In the genomic region with DNA sequence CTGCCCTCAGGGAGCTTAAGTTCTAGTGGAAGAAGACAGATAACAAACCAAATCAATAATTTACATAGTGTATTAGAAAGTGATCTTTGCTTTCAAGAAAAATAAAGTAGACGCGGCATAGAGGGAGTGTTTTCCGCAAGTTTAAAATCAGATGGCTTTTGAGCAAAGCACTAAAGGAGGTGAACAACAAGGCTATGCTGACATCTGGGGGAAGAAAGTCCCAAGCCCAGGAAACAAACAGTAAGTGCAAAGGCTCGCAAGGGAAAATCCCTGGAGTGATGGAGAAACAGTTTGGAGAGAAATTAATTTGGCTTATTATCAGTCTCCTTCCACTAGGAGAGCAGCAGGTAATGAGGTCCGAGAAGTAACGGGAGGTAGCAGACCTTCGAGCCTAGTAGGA, we compare ENCODE assay signal across 14 cellular contexts. TPM values are rescaled to one million over a fixed set of nuclear protein-coding genes. Genes with fewer than 3 reads are reported as not detected.
DNase-seq lines count a peak whose midpoint lies in the region; ATAC-seq, FAIRE-seq and TF ChIP-seq lines count a peak whose summit lies in the region.
"Had no signal": no experiment of that assay in that cellular context is flagged by ENCODE, and none has a peak within 500 bp of the region (broad histone marks: within the 10 kb centered on the region; RNA-seq: fewer than 3 reads in every experiment).

No MANE protein-coding gene starts in this region.

- peaks cover 14% of the 10 kb centered on the region for H3K36me3 Mint-ChIP-seq in Caco-2 (ENCODE audit: insufficient read depth, unreplicated experiment)
- H3K36me3 Mint-ChIP-seq in activated CD4-positive, alpha-beta memory T cell treated with anti-CD3 and anti-CD28 coated beads for 36 hours, result no peaks in the 10 kb centered on the region

- H3K36me3 ChIP-seq in Caco-2 (ENCODE audit: control insufficient read depth, insufficient read depth, low read length), result no peaks in the 10 kb centered on the region; the same call in 1 of the 2 replicates
- H3K36me3 ChIP-seq in iPS-15b (ENCODE audit: control insufficient read depth, insufficient read depth, low read length), result no peaks in the 10 kb centered on the region
- H3K36me3 ChIP-seq: BLaER1 had no signal

- no peak overlapping the region for H3K9ac ChIP-seq in iPS-15b (ENCODE audit: low read depth, low read length)
- H3K9ac ChIP-seq: BLaER1 had no signal

- no peak for TF ChIP-seq EP300 in A549 (IDR thresholded peaks at IDR 0.05)

- no peaks in the 10 kb centered on the region for H3K27me3 ChIP-seq in Caco-2 (replicated peaks; ENCODE audit: control insufficient read depth, insufficient read depth, low read length)
- H3K27me3 ChIP-seq in iPS-15b (ENCODE audit: control insufficient read depth, insufficient read depth, low read length), result peaks cover 12% of the 10 kb centered on the region
- H3K27me3 ChIP-seq: BLaER1 had no signal

- no peak for TF ChIP-seq POLR2A in A549 (IDR thresholded peaks at IDR 0.05; ENCODE audit: low read length)

- no peak for TF ChIP-seq CTCF in A549 (IDR thresholded peaks at IDR 0.05)
- no peak for TF ChIP-seq CTCF in Caco-2 (IDR thresholded peaks at IDR 0.05; ENCODE audit: insufficient read depth in 1 of 2, low read depth in 1 of 2, low read length in 1 of 2, severe bottlenecking in 1 of 2, unreplicated experiment in 1 of 2)

- WGBS in A549 (ENCODE audit: missing lambda C conversion rate), result 64% methylated on average over 7 of the region's 7 CpGs

- ATAC-seq in A549 (no peak), GM21360 (IDR thresholded peaks at IDR 0.05; ENCODE audit: unreplicated experiment) (no peak), GM19463 (IDR thresholded peaks at IDR 0.05; ENCODE audit: unreplicated experiment) (no peak)
- ATAC-seq: esophagus mucosa had no signal

- intact Hi-C loops in Caco-2 (cut with micrococcal nuclease; ENCODE audit: unreplicated experiment), result loop anchor here (1.0 to 5.0 kb wide), 3 partner anchors 81 to 451 kb away; a partner anchor contains a TSS
- intact Hi-C loops in activated CD4-positive, alpha-beta memory T cell treated with anti-CD3 and anti-CD28 coated beads for 36 hours (cut with micrococcal nuclease), result loop anchor here (5.0 to 10.0 kb wide), 4 partner anchors 171 to 571 kb away; a partner anchor contains a TSS

- H3K4me1 Mint-ChIP-seq in Caco-2 (ENCODE audit: low read depth, unreplicated experiment), result peaks cover 24% of the 10 kb centered on the region
- H3K4me1 Mint-ChIP-seq in activated CD4-positive, alpha-beta memory T cell treated with anti-CD3 and anti-CD28 coated beads for 36 hours (ENCODE audit: low read depth), result peaks cover 28% of the 10 kb centered on the region

- no peak overlapping the region for H3K27ac Mint-ChIP-seq in Caco-2 (ENCODE audit: unreplicated experiment)
- no peak overlapping the region for H3K27ac Mint-ChIP-seq in activated CD4-positive, alpha-beta memory T cell treated with anti-CD3 and anti-CD28 coated beads for 36 hours

- no TSS peak for BruUV-seq in Caco-2 (replicated peaks; lab: Mats Ljungman, UMichigan)

- no peaks in the 10 kb centered on the region for H3K9me3 ChIP-seq in A549
- no peaks in the 10 kb centered on the region for H3K9me3 ChIP-seq in Caco-2
- no peaks in the 10 kb centered on the region for H3K9me3 ChIP-seq in iPS-15b (ENCODE audit: control insufficient read depth, insufficient read depth, low read length)
- H3K9me3 ChIP-seq: BLaER1 had no signal

- H3K4me2 ChIP-seq in A549, result peak overlapping the region; percentile 87

- 0 out of 5 replicates have a peak, but pooled peaks of 1 of the 2 experiments have one; percentile 11 for TF ChIP-seq RAD21 in A549 (conservative IDR thresholded peaks at IDR 0.05 in 1 of 2, IDR thresholded peaks at IDR 0.05 in 1 of 2)

- DNase-seq in A549 (ENCODE audit: low read depth in 1 of 2, low spot score in 1 of 2), result no peak
- peak in 1 of 2 experiments; percentile 5 for DNase-seq in Caco-2
- DNase-seq in activated CD4-positive, alpha-beta memory T cell treated with anti-CD3 and anti-CD28 coated beads for 36 hours, result no peak
- DNase-seq in SW 1271 (lab: John Stamatoyannopoulos, UW), result no peak
- no peak for DNase-seq in stimulated activated CD8-positive, alpha-beta memory T cell treated with anti-CD3 and anti-CD28 coated beads, Interleukin-4, amount 100 ng/mL, for 48 hours
- DNase-seq: caudate nucleus; GF-D8; KG1; stimulated activated CD4-positive, alpha-beta T cell treated with anti-CD3 and anti-CD28 coated beads, Interleukin-4, amount 100 ng/mL, for 24 hours had no signal

- H3K9me3 Mint-ChIP-seq in Caco-2 (ENCODE audit: unreplicated experiment), result no peaks in the 10 kb centered on the region
- no peaks in the 10 kb centered on the region for H3K9me3 Mint-ChIP-seq in activated CD4-positive, alpha-beta memory T cell treated with anti-CD3 and anti-CD28 coated beads for 36 hours

- POLR2A ChIA-PET in A549 (lab: Yijun Ruan, JAX), result interaction anchor here (2.2 kb wide), 1 partner anchor 153 kb away, joined by 8 read pairs; no protein-coding TSS in a partner anchor
- POLR2A ChIA-PET in Caco-2 (lab: Charles Lee), result no interaction called here
- POLR2A ChIA-PET in activated CD4-positive, alpha-beta memory T cell treated with anti-CD3 and anti-CD28 coated beads for 36 hours (lab: Charles Lee), result no interaction called here

- FAIRE-seq in A549 (lab: Jason Lieb, UNC), result no peak

- no peaks in the 10 kb centered on the region for H3K27me3 Mint-ChIP-seq in Caco-2 (ENCODE audit: insufficient read depth, unreplicated experiment)
- H3K27me3 Mint-ChIP-seq in activated CD4-positive, alpha-beta memory T cell treated with anti-CD3 and anti-CD28 coated beads for 36 hours, result peaks cover 4% of the 10 kb centered on the region

- peak overlapping the region; percentile 74 for H3K4me3 Mint-ChIP-seq in Caco-2 (ENCODE audit: unreplicated experiment)
- peak overlapping the region; percentile 90 for H3K4me3 Mint-ChIP-seq in activated CD4-positive, alpha-beta memory T cell treated with anti-CD3 and anti-CD28 coated beads for 36 hours

- H3K27ac ChIP-seq in A549, result no peak overlapping the region; a peak in 1 of 6 replicates
- H3K27ac ChIP-seq: BLaER1 had no signal

- peak overlapping the region; percentile 59 for H3K4me3 ChIP-seq in A549
- peak overlapping the region; percentile 56 for H3K4me3 ChIP-seq in Caco-2 (ENCODE audit: low read depth, low read length)
- peak overlapping the region; percentile 23 for H3K4me3 ChIP-seq in iPS-15b (ENCODE audit: low read depth, low read length)
- H3K4me3 ChIP-seq: BLaER1 had no signal

- CTCF ChIA-PET in A549 (lab: Yijun Ruan, JAX), result interaction anchor here (0.8 to 10.5 kb wide), 15 partner anchors 8 to 451 kb away, joined by 3 to 199 read pairs (median 12); a partner anchor contains a TSS
- CTCF ChIA-PET in Caco-2 (lab: Charles Lee), result interaction anchor here (0.5 to 2.8 kb wide), 9 partner anchors 14 to 328 kb away, joined by 3 to 24 read pairs (median 11); a partner anchor contains a TSS
- CTCF ChIA-PET in activated CD4-positive, alpha-beta memory T cell treated with anti-CD3 and anti-CD28 coated beads for 36 hours (lab: Charles Lee), result interaction anchor here (0.9 to 4.0 kb wide), 16 partner anchors 81 to 569 kb away, joined by 3 to 108 read pairs (median 6); a partner anchor contains a TSS

- peaks cover 22% of the 10 kb centered on the region for H3K4me1 ChIP-seq in A549
- peaks cover 5% of the 10 kb centered on the region for H3K4me1 ChIP-seq in Caco-2
- H3K4me1 ChIP-seq in iPS-15b (ENCODE audit: control insufficient read depth, insufficient read depth, low read length), result peaks cover 5% of the 10 kb centered on the region

TF ChIP-seq in A549, 52 proteins besides CTCF, POLR2A, EP300 and RAD21 (continues in another document):
- no peak for TF ChIP-seq HDAC2 (IDR thresholded peaks at IDR 0.05)
- TF ChIP-seq SMC3 (IDR thresholded peaks at IDR 0.05), result no peak
- no peak for TF ChIP-seq RARB (CRISPR knock-in tag; IDR thresholded peaks at IDR 0.05)
- TF ChIP-seq HOXB13 (CRISPR knock-in tag; IDR thresholded peaks at IDR 0.05; ENCODE audit: low read depth), result no peak
- TF ChIP-seq, protein P1, sequence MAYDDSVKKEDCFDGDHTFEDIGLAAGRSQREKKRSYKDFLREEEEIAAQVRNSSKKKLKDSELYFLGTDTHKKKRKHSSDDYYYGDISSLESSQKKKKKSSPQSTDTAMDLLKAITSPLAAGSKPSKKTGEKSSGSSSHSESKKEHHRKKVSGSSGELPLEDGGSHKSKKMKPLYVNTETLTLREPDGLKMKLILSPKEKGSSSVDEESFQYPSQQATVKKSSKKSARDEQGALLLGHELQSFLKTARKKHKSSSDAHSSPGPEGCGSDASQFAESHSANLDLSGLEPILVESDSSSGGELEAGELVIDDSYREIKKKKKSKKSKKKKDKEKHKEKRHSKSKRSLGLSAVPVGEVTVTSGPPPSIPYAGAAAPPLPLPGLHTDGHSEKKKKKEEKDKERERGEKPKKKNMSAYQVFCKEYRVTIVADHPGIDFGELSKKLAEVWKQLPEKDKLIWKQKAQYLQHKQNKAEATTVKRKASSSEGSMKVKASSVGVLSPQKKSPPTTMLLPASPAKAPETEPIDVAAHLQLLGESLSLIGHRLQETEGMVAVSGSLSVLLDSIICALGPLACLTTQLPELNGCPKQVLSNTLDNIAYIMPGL (CRISPR knock-in tag; IDR thresholded peaks at IDR 0.05; ENCODE audit: borderline replicate concordance), result no peak
- no peak for TF ChIP-seq RCOR1 (IDR thresholded peaks at IDR 0.05; ENCODE audit: low read depth, low read length)
- no peak for TF ChIP-seq KDM5A (IDR thresholded peaks at IDR 0.05)

RNA-seq across cellular contexts. Expression of a gene that starts 1.9 kb away (rescaled TPM):
- polyA plus RNA-seq in A549 (2011; rRNA removed) (6.4 TPM in 2 replicates), A549 (2017; fragmentation: RNase III; extraction: RNeasy Plus Mini Kit Qiagen cat#74134 plus additional on column Dnase treatment) (3.9 to 6.9 TPM (median 6.2 TPM) in 3 replicates)
- 5.2 and 7.0 TPM in 2 replicates for polyA plus RNA-seq in A549 (2012; cell fraction: cytosol; rRNA removed)
- 6.9 and 10.6 TPM in 2 replicates for polyA plus RNA-seq in A549 (2012; cell fraction: nucleus; rRNA removed)
- polyA minus RNA-seq in A549 (2011; rRNA and poly(A)+ RNA removed), result 6.4 and 7.4 TPM in 2 replicates
- 14.1 and 16.1 TPM in 2 replicates for total RNA-seq in Caco-2 (2022)
- 1 to 10 TPM; 4.0 to 4.2 TPM for total RNA-seq in activated CD4-positive, alpha-beta memory T cell treated with anti-CD3 and anti-CD28 coated beads for 36 hours

RNA-seq across cellular contexts. Expression of a gene that starts 46.9 kb away (rescaled TPM):
- polyA plus RNA-seq in A549 (2011; rRNA removed), result 8.6 and 10.8 TPM in 2 replicates
- polyA plus RNA-seq in A549 (2012; cell fraction: cytosol; rRNA removed), result 4.6 and 5.1 TPM in 2 replicates
- polyA plus RNA-seq in A549 (2012; cell fraction: nucleus; rRNA removed), result 2.4 and 4.8 TPM in 2 replicates
- polyA plus RNA-seq in A549 (2017; fragmentation: RNase III; extraction: RNeasy Plus Mini Kit Qiagen cat#74134 plus additional on column Dnase treatment), result 9.7 to 10.7 TPM (median 10.7 TPM) in 3 replicates
- 1.6 and 2.0 TPM in 2 replicates for polyA minus RNA-seq in A549 (2011; rRNA and poly(A)+ RNA removed)
- total RNA-seq in Caco-2 (2022), result 6.4 and 8.6 TPM in 2 replicates
- under 1 TPM; 0.59 to 0.85 TPM for total RNA-seq in activated CD4-positive, alpha-beta memory T cell treated with anti-CD3 and anti-CD28 coated beads for 36 hours
